Comparison of ENCODE assay signal across 8 cellular contexts in genomic region chr18:65091737-65092329, GRCh38.
A peak's percentile ranks its signal among the peaks of the same experiment; 100 is the strongest.
DNase-seq lines count a peak whose midpoint lies in the region; ATAC-seq and TF ChIP-seq lines count a peak whose summit lies in the region.

No MANE protein-coding gene starts in this region.

- H3K9me3 Mint-ChIP-seq in activated naive CD4-positive, alpha-beta T cell treated with anti-CD3 and anti-CD28 coated beads for 36 hours, result peaks cover 3% of the 10 kb centered on the region

- H2AK5ac ChIP-seq in neuronal stem cell (ENCODE audit: low read depth, low read length), result no peak overlapping the region

- no peaks in the 10 kb centered on the region for H3K79me1 ChIP-seq in neuronal stem cell (ENCODE audit: low read depth, low read length)

- intact Hi-C loops in activated naive CD4-positive, alpha-beta T cell treated with anti-CD3 and anti-CD28 coated beads for 36 hours (cut with micrococcal nuclease), result loop anchor here (5.0 kb wide), 1 partner anchor 1075 kb away; no protein-coding TSS in a partner anchor

- no peak overlapping the region for H3K4me3 Mint-ChIP-seq in activated naive CD4-positive, alpha-beta T cell treated with anti-CD3 and anti-CD28 coated beads for 36 hours

- H3K27ac ChIP-seq in brain microvascular endothelial cell (no peak overlapping the region), neuronal stem cell (replicated peaks; ENCODE audit: low read length) (no peak overlapping the region)

- no peak overlapping the region for H3K9ac ChIP-seq in neuronal stem cell (ENCODE audit: low read depth, low read length, poor library complexity)

- no peak overlapping the region for H3K4me2 ChIP-seq in neuronal stem cell (ENCODE audit: insufficient read depth, low read length, poor library complexity, severe bottlenecking)

- no peaks in the 10 kb centered on the region for H3K9me3 ChIP-seq in neuronal stem cell (replicated peaks in 1 of 2; ENCODE audit: control insufficient read depth in 2 of 2, insufficient read depth in 1 of 2, low read depth in 1 of 2, low read length in 2 of 2)

- no peaks in the 10 kb centered on the region for H3K27me3 Mint-ChIP-seq in activated naive CD4-positive, alpha-beta T cell treated with anti-CD3 and anti-CD28 coated beads for 36 hours (ENCODE audit: low read depth)

- H3K4me3 ChIP-seq in brain microvascular endothelial cell (ENCODE audit: low read depth, low read length) (no peak overlapping the region), neuronal stem cell (ENCODE audit: low read length in 2 of 2) (no peak overlapping the region)

- no peaks in the 10 kb centered on the region for H3K4me1 ChIP-seq in neuronal stem cell (ENCODE audit: control insufficient read depth in 2 of 2, insufficient read depth in 1 of 2, low read depth in 1 of 2, low read length in 2 of 2)

- H3K23ac ChIP-seq in neuronal stem cell (ENCODE audit: low read depth, low read length, poor library complexity), result no peak overlapping the region

- CTCF ChIA-PET in activated naive CD4-positive, alpha-beta T cell treated with anti-CD3 and anti-CD28 coated beads for 36 hours (lab: Charles Lee), result interaction anchor here (0.6 kb wide), 1 partner anchor 155 kb away, joined by 4 read pairs; no protein-coding TSS in a partner anchor

- H4K8ac ChIP-seq in neuronal stem cell (ENCODE audit: low read depth, low read length), result no peak overlapping the region

- no peaks in the 10 kb centered on the region for H3K36me3 ChIP-seq in brain microvascular endothelial cell (replicated peaks)
- H3K36me3 ChIP-seq in neuronal stem cell (replicated peaks in 1 of 2; ENCODE audit: control insufficient read depth in 2 of 2, insufficient read depth in 2 of 2, low read length in 2 of 2), result no peaks in the 10 kb centered on the region

- no peak overlapping the region for H2BK15ac ChIP-seq in neuronal stem cell (ENCODE audit: low read length)

- H2BK12ac ChIP-seq in neuronal stem cell (ENCODE audit: low read length), result no peak overlapping the region

- no peak overlapping the region for H2BK120ac ChIP-seq in neuronal stem cell (ENCODE audit: low read depth, low read length)

- no CpG with 5 or more reads among the region's 4 CpGs for WGBS in neuronal stem cell (ENCODE audit: extremely low coverage in 2 of 2, insufficient read length in 2 of 2, insufficient replicate concordance in 1 of 2), 2 donors

- H3K4ac ChIP-seq in neuronal stem cell (ENCODE audit: low read length), result no peak overlapping the region

- H4K91ac ChIP-seq in neuronal stem cell (ENCODE audit: low read depth, low read length, poor library complexity), result no peak overlapping the region

- peak; percentile 44 for TF ChIP-seq CTCF in brain microvascular endothelial cell (IDR thresholded peaks at IDR 0.05; ENCODE audit: low read depth, low read length, missing control alignments)

- in situ Hi-C loops in brain microvascular endothelial cell (cut with HindIII; ENCODE audit: low pct_ligation_motif_present, low sequenced_read_pairs), result no loop called here

- H3K14ac ChIP-seq in neuronal stem cell (ENCODE audit: low read length), result no peak overlapping the region

- DNase-seq in activated naive CD4-positive, alpha-beta T cell treated with anti-CD3 and anti-CD28 coated beads for 36 hours, result peak; percentile 4
- no peak for DNase-seq in activated naive CD4-positive, alpha-beta T cell treated with Interleukin-2 at 50 U/mL for 16 hours
- peak; percentile 60 for DNase-seq in NCI-H1694 treated with DMSO at 0.1 percent for 48 hours (lab: John Stamatoyannopoulos, UW)
- peak; percentile 10 for DNase-seq in brain microvascular endothelial cell
- DNase-seq in neuronal stem cell (ENCODE audit: low spot score), result peak; percentile 24
- DNase-seq in activated naive CD4-positive, alpha-beta T cell (lab: John Stamatoyannopoulos, UW), result no peak

- H2BK5ac ChIP-seq in neuronal stem cell (ENCODE audit: low read length), result no peak overlapping the region

- no peak overlapping the region for H2AFZ ChIP-seq in neuronal stem cell (ENCODE audit: low read length)

- H3K36me3 Mint-ChIP-seq in activated naive CD4-positive, alpha-beta T cell treated with anti-CD3 and anti-CD28 coated beads for 36 hours (ENCODE audit: low read depth), result no peaks in the 10 kb centered on the region

- no peak overlapping the region for H3K18ac ChIP-seq in neuronal stem cell (ENCODE audit: low read length)

- no peak overlapping the region for H3K27ac Mint-ChIP-seq in activated naive CD4-positive, alpha-beta T cell treated with anti-CD3 and anti-CD28 coated beads for 36 hours

- H3K4me1 Mint-ChIP-seq in activated naive CD4-positive, alpha-beta T cell treated with anti-CD3 and anti-CD28 coated beads for 36 hours (ENCODE audit: low read depth), result no peaks in the 10 kb centered on the region

- no peaks in the 10 kb centered on the region for H3K27me3 ChIP-seq in brain microvascular endothelial cell (replicated peaks)
- no peaks in the 10 kb centered on the region for H3K27me3 ChIP-seq in neuronal stem cell (ENCODE audit: control insufficient read depth in 3 of 3, insufficient read depth in 3 of 3, low read depth in 1 of 3, low read length in 3 of 3)

- ATAC-seq in HG03175 (IDR thresholded peaks at IDR 0.05; ENCODE audit: unreplicated experiment) (no peak), HG02642 (IDR thresholded peaks at IDR 0.05; ENCODE audit: poor library complexity, unreplicated experiment) (no peak)

Comparison
In these comparisons a context has a peak if more than half of its experiments do, and no peak if none do; other contexts are left out.
1. DNase-seq: peak in activated naive CD4-positive, alpha-beta T cell treated with anti-CD3 and anti-CD28 coated beads for 36 hours (single experiment), NCI-H1694 treated with DMSO at 0.1 percent for 48 hours (single experiment), brain microvascular endothelial cell (single experiment) and neuronal stem cell (single experiment); none in activated naive CD4-positive, alpha-beta T cell treated with Interleukin-2 at 50 U/mL for 16 hours (single experiment) and activated naive CD4-positive, alpha-beta T cell (0 of 4).